ENCODE assay signal across 8 cellular contexts in the genomic region with DNA sequence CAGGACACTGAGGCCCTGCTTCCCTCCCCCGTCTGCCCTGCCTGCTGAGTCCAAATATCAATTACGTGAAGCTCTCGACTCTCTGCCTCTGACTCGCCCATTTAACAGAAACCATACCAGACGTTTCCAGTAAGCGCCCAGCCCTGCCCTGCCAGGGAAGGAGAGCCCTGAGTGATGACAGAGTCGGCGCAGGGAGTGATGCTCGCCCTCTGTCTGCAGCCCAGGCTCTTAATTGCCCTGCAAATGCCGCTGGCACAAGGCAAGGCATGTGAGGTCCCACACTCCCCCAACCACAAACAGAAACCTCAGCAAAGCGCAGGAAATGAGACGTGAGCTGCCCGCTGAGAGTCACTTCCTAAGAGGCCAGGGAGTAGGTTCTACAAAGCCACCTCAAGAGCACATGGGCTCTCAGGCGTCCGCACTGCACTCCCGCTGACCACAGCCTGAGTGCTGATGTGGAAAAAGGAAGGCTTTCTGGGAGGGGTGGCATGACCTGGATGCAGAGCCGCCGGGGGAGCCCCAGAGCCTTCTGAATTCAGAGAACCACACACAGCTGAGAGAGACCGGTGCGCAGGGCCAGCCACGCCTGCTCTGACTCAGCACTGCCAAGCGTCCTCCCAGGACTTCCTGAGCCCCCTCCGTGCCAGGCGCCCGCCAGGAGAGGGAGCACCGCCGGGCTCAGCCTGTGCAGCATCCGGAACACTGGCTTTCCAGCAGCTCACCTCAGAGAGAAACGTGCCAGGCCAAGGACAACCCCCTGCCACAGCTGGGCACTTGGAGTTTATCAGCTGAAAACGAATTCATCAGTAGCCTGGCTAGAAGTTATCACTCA. TPM values are rescaled to one million over a fixed set of nuclear protein-coding genes. Genes with fewer than 3 reads are reported as not detected.
DNase-seq lines count a peak whose midpoint lies in the region; ATAC-seq and TF ChIP-seq lines count a peak whose summit lies in the region.

No MANE protein-coding gene starts in this region.

- peak; percentile 60 to 96 (median 92) for DNase-seq in NCI-H1417 (lab: John Stamatoyannopoulos, UW)
- peak; percentile 93 for DNase-seq in UCSD-AML1 (lab: John Stamatoyannopoulos, UW; ENCODE audit: unreplicated experiment)
- peak; percentile 76 for DNase-seq in brain microvascular endothelial cell
- DNase-seq in HEK293T (ENCODE audit: extremely low spot score) = no peak

- no peaks in the 10 kb centered on the region for H3K36me3 ChIP-seq in brain microvascular endothelial cell (replicated peaks)
- no peaks in the 10 kb centered on the region for H3K36me3 ChIP-seq in iPS-20b (ENCODE audit: insufficient read depth, low read depth, low read length)
- H3K36me3 ChIP-seq in skeletal muscle tissue (ENCODE audit: control insufficient read depth in 3 of 3, insufficient read depth in 3 of 3, low read length in 3 of 3) = no peaks in the 10 kb centered on the region

- H3K4me3 ChIP-seq in brain microvascular endothelial cell (ENCODE audit: low read depth, low read length) = peak overlapping the region; percentile 31
- H3K4me3 ChIP-seq in iPS-20b (ENCODE audit: low read length) = peak overlapping the region; percentile 60
- peak overlapping the region; percentile 51 to 58 (median 52) for H3K4me3 ChIP-seq in skeletal muscle tissue (ENCODE audit: low read length in 3 of 3)

- peak overlapping the region; percentile 6 for H3K27ac ChIP-seq in brain microvascular endothelial cell
- H3K27ac ChIP-seq in iPS-20b (ENCODE audit: low read length) = peak overlapping the region; percentile 28
- peak overlapping the region; percentile 73 for H3K27ac ChIP-seq in skeletal muscle tissue (ENCODE audit: low read depth, low read length)

- in situ Hi-C loops in brain microvascular endothelial cell (cut with HindIII; ENCODE audit: low pct_ligation_motif_present, low sequenced_read_pairs) = no loop called here

- CTCF ChIA-PET in HEK293T (lab: Yijun Ruan, JAX) = interaction anchor here (0.8 to 1.5 kb wide), 2 partner anchors 11 to 195 kb away, joined by 3 to 6 read pairs; no protein-coding TSS in a partner anchor

- H3K9me3 ChIP-seq in iPS-20b (ENCODE audit: insufficient read depth, low read depth, low read length) (no peaks in the 10 kb centered on the region), skeletal muscle tissue (ENCODE audit: control insufficient read depth in 3 of 3, low read length in 3 of 3) (no peaks in the 10 kb centered on the region)

- peak overlapping the region; percentile 64; the same call in 1 of the 2 replicates for H3K9ac ChIP-seq in iPS-20b (ENCODE audit: low read depth, low read length)
- H3K9ac ChIP-seq in skeletal muscle tissue (ENCODE audit: low read depth in 1 of 3, low read length in 3 of 3) = peak overlapping the region; percentile 43 to 64 (median 51)

- H3K27me3 ChIP-seq in brain microvascular endothelial cell (replicated peaks) (peaks cover 18% of the 10 kb centered on the region), iPS-20b (ENCODE audit: insufficient read depth, low read length) (peaks cover 71% of the 10 kb centered on the region), skeletal muscle tissue (ENCODE audit: control insufficient read depth in 3 of 3, insufficient read depth in 3 of 3, low read length in 3 of 3) (peaks cover 8 to 22% (median 20%) of the 10 kb centered on the region in 3 donors)

- ATAC-seq in HG02610 (IDR thresholded peaks at IDR 0.05; ENCODE audit: unreplicated experiment) = peak; percentile 49

- TF ChIP-seq CTCF in GM12872 (IDR thresholded peaks at IDR 0.05; ENCODE audit: insufficient read depth, low read depth, low read length) (peak; percentile 40; the same call in 1 of the 3 replicates), brain microvascular endothelial cell (IDR thresholded peaks at IDR 0.05; ENCODE audit: low read depth, low read length, missing control alignments) (peak; percentile 73)

- H3K4me1 ChIP-seq in iPS-20b (ENCODE audit: insufficient read depth, low read length) (peaks cover 15% of the 10 kb centered on the region), skeletal muscle tissue (ENCODE audit: control insufficient read depth in 3 of 3, insufficient read depth in 3 of 3, low read length in 3 of 3) (peaks cover 31 to 49% (median 34%) of the 10 kb centered on the region in 3 donors)

- POLR2A ChIA-PET in HEK293T (lab: Yijun Ruan, JAX) = interaction anchor here (1.0 kb wide), 1 partner anchor 13 kb away, joined by 3 read pairs; no protein-coding TSS in a partner anchor

TF ChIP-seq in HEK293T, 16 proteins besides CTCF, POLR2A, EP300 and RAD21:
- TF ChIP-seq BHLHE40 (IDR thresholded peaks at IDR 0.05; ENCODE audit: borderline replicate concordance) = no peak
- no peak for TF ChIP-seq ARNT (IDR thresholded peaks at IDR 0.05)
- TF ChIP-seq FOXA1 (IDR thresholded peaks at IDR 0.05) = no peak
- TF ChIP-seq TARDBP (IDR thresholded peaks at IDR 0.05) = no peak
- TF ChIP-seq SP1 (IDR thresholded peaks at IDR 0.05) = no peak
- TF ChIP-seq CTBP1 (IDR thresholded peaks at IDR 0.05; ENCODE audit: borderline replicate concordance) = no peak
- TF ChIP-seq NFRKB (IDR thresholded peaks at IDR 0.05) = no peak
- TF ChIP-seq ELF4 (IDR thresholded peaks at IDR 0.05) = no peak
- no peak for TF ChIP-seq HDGF (IDR thresholded peaks at IDR 0.05; ENCODE audit: borderline replicate concordance)
- TF ChIP-seq, protein P1, sequence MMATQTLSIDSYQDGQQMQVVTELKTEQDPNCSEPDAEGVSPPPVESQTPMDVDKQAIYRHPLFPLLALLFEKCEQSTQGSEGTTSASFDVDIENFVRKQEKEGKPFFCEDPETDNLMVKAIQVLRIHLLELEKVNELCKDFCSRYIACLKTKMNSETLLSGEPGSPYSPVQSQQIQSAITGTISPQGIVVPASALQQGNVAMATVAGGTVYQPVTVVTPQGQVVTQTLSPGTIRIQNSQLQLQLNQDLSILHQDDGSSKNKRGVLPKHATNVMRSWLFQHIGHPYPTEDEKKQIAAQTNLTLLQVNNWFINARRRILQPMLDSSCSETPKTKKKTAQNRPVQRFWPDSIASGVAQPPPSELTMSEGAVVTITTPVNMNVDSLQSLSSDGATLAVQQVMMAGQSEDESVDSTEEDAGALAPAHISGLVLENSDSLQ (IDR thresholded peaks at IDR 0.05) = no peak
- TF ChIP-seq FOXK2 (IDR thresholded peaks at IDR 0.05) = no peak
- TF ChIP-seq FOXM1 (IDR thresholded peaks at IDR 0.05; ENCODE audit: borderline replicate concordance) = no peak

RNA-seq across cellular contexts. Expression of gene ZFYVE28, which starts 5.3 kb away (rescaled TPM):
- 1.0 TPM for total RNA-seq in skeletal muscle tissue

RNA-seq across cellular contexts. Expression of gene CFAP99, which starts 5.7 kb away (rescaled TPM):
- not detected for total RNA-seq in skeletal muscle tissue

RNA-seq across cellular contexts. Expression of gene RNF4, which starts 55.8 kb away (rescaled TPM):
- total RNA-seq in skeletal muscle tissue = 29.2 TPM

Comparison
In these comparisons a context has a peak if more than half of its experiments do, and no peak if none do; other contexts are left out.
1. H3K27ac ChIP-seq: peak in every context shown above with its lines; median percentile 73 in skeletal muscle tissue; 28 in iPS-20b; 6 in brain microvascular endothelial cell.